ENCODE assay signal across 25 cellular contexts in genomic region chr13:43831088-43831487, GRCh38. TPM values are rescaled to one million over a fixed set of nuclear protein-coding genes. Genes with fewer than 3 reads are reported as not detected.
DNase-seq lines count a peak whose midpoint lies in the region; ATAC-seq and TF ChIP-seq lines count a peak whose summit lies in the region.
"Had no signal": no experiment of that assay in that cellular context is flagged by ENCODE, and none has a peak within 500 bp of the region (broad histone marks: within the 10 kb centered on the region; RNA-seq: fewer than 3 reads in every experiment).

No MANE protein-coding gene starts in this region.

- no peaks in the 10 kb centered on the region for H3K27me3 Mint-ChIP-seq in chondrocyte (ENCODE audit: low read depth)
- peaks cover 12% of the 10 kb centered on the region for H3K27me3 Mint-ChIP-seq in activated naive CD4-positive, alpha-beta T cell treated with anti-CD3 and anti-CD28 coated beads for 36 hours (ENCODE audit: low read depth)
- H3K27me3 Mint-ChIP-seq: IgD-negative memory B cell had no signal

- no peak overlapping the region for H3K4me3 ChIP-seq in AG10803 (ENCODE audit: low read length)
- H3K4me3 ChIP-seq in left lung, result no peak overlapping the region
- H3K4me3 ChIP-seq: cardiac muscle cell, GM23338, transverse colon had no signal

- peak; percentile 17 for ATAC-seq in left lung
- ATAC-seq: activated CD8-positive, alpha-beta T cell treated with anti-CD3 and anti-CD28 coated beads for 36 hours; GM23338; stimulated activated naive CD8-positive, alpha-beta T cell treated with anti-CD3 and anti-CD28 coated beads, Interleukin-15, Interleukin-2, amounts not matched to agents 100 U/mL and 50 U/mL, for 24 hours; WTC11 had no signal

- TF ChIP-seq CTCF in AG10803 (conservative IDR thresholded peaks at IDR 0.05; ENCODE audit: low read length) (no peak), left lung (IDR thresholded peaks at IDR 0.05) (no peak), chondrocyte (IDR thresholded peaks at IDR 0.05) (no peak)

- no peaks in the 10 kb centered on the region for H3K9me3 ChIP-seq in left lung
- H3K9me3 ChIP-seq: transverse colon had no signal

- no peaks in the 10 kb centered on the region for H3K36me3 ChIP-seq in left lung
- H3K36me3 ChIP-seq: cardiac muscle cell, transverse colon had no signal

- intact Hi-C loops in left lung (cut with DNase I), result no loop called here
- intact Hi-C loops in activated naive CD4-positive, alpha-beta T cell treated with anti-CD3 and anti-CD28 coated beads for 36 hours (cut with micrococcal nuclease), result no loop called here

- no peak overlapping the region for H3K4me3 Mint-ChIP-seq in chondrocyte (ENCODE audit: unreplicated experiment)
- no peak overlapping the region for H3K4me3 Mint-ChIP-seq in activated naive CD4-positive, alpha-beta T cell treated with anti-CD3 and anti-CD28 coated beads for 36 hours
- H3K4me3 Mint-ChIP-seq: activated CD8-positive, alpha-beta T cell treated with anti-CD3 and anti-CD28 coated beads for 36 hours; activated naive CD8-positive, alpha-beta T cell; CD8-positive, alpha-beta memory T cell; GM23338; IgD-negative memory B cell; WTC11 had no signal

- H3K27ac Mint-ChIP-seq in chondrocyte (ENCODE audit: unreplicated experiment), result no peak overlapping the region
- no peak overlapping the region for H3K27ac Mint-ChIP-seq in activated naive CD4-positive, alpha-beta T cell treated with anti-CD3 and anti-CD28 coated beads for 36 hours
- H3K27ac Mint-ChIP-seq: activated CD8-positive, alpha-beta T cell treated with anti-CD3 and anti-CD28 coated beads for 36 hours; activated naive CD8-positive, alpha-beta T cell; CD8-positive, alpha-beta memory T cell; GM23338; IgD-negative memory B cell; WTC11 had no signal

- no peaks in the 10 kb centered on the region for H3K27me3 ChIP-seq in left lung
- H3K27me3 ChIP-seq: cardiac muscle cell, transverse colon had no signal

- DNase-seq in AG10803 (ENCODE audit: low read depth) (peak; percentile 37), NCI-H226 (peak; percentile 61), dedifferentiated amniotic fluid mesenchymal stem cell (ENCODE audit: extremely low spot score) (peak; percentile 26), left lung (no peak), activated T-cell treated with anti-CD3 and anti-CD28 coated beads for 4 hours (no peak), HPDE6-E6E7 (ENCODE audit: extremely low spot score) (no peak), chondrocyte (ENCODE audit: low spot score) (no peak)
- DNase-seq in activated naive CD4-positive, alpha-beta T cell treated with anti-CD3 and anti-CD28 coated beads for 36 hours, result no peak
- DNase-seq: activated CD8-positive, alpha-beta T cell treated with anti-CD3 and anti-CD28 coated beads for 36 hours; activated T-cell treated with anti-CD3 and anti-CD28 coated beads, Interleukin-2, amount 50 U/mL, for 48 hours; CD8-positive, alpha-beta memory T cell; DMS79; foreskin melanocyte; kidney glomerular epithelial cell; NCI-H187 treated with DMSO at 0.1 percent for 48 hours; NCI-H524; retina; stimulated activated naive CD8-positive, alpha-beta T cell treated with anti-CD3 and anti-CD28 coated beads, Interleukin-15, Interleukin-2, amounts not matched to agents 100 U/mL and 50 U/mL, for 24 hours; T-helper 2 cell; transverse colon had no signal

- H3K36me3 Mint-ChIP-seq in chondrocyte (ENCODE audit: low read depth), result no peaks in the 10 kb centered on the region
- no peaks in the 10 kb centered on the region for H3K36me3 Mint-ChIP-seq in activated naive CD4-positive, alpha-beta T cell treated with anti-CD3 and anti-CD28 coated beads for 36 hours (ENCODE audit: low read depth)
- H3K36me3 Mint-ChIP-seq: activated naive CD8-positive, alpha-beta T cell; IgD-negative memory B cell; WTC11 had no signal

- H3K27ac ChIP-seq in left lung, result peak overlapping the region in 1 of 2 donors; percentile 34
- H3K27ac ChIP-seq: cardiac muscle cell, transverse colon had no signal

- peaks cover 22% of the 10 kb centered on the region for H3K4me1 Mint-ChIP-seq in chondrocyte (ENCODE audit: low read depth)
- no peaks in the 10 kb centered on the region for H3K4me1 Mint-ChIP-seq in activated naive CD4-positive, alpha-beta T cell treated with anti-CD3 and anti-CD28 coated beads for 36 hours (ENCODE audit: low read depth)
- H3K4me1 Mint-ChIP-seq: CD8-positive, alpha-beta memory T cell; GM23338; IgD-negative memory B cell; WTC11 had no signal

- peaks cover 4% of the 10 kb centered on the region for H3K9me3 Mint-ChIP-seq in chondrocyte (ENCODE audit: low read depth)
- H3K9me3 Mint-ChIP-seq in activated naive CD4-positive, alpha-beta T cell treated with anti-CD3 and anti-CD28 coated beads for 36 hours, result no peaks in the 10 kb centered on the region
- H3K9me3 Mint-ChIP-seq: activated CD8-positive, alpha-beta T cell treated with anti-CD3 and anti-CD28 coated beads for 36 hours; GM23338; IgD-negative memory B cell; WTC11 had no signal

- H3K4me1 ChIP-seq in left lung, result peaks cover 0 to 6% of the 10 kb centered on the region in 2 donors
- H3K4me1 ChIP-seq: transverse colon had no signal

- CTCF ChIA-PET in activated naive CD4-positive, alpha-beta T cell treated with anti-CD3 and anti-CD28 coated beads for 36 hours (lab: Charles Lee), result interaction anchor here (0.7 kb wide), 1 partner anchor 1065 kb away, joined by 3 read pairs; no protein-coding TSS in a partner anchor

RNA-seq across cellular contexts. Expression of gene ENOX1, which starts 44.3 kb away (rescaled TPM):
- total RNA-seq in left lung (1 to 10 TPM; 1.5 to 2.0 TPM), chondrocyte (2.0 to 6.1 TPM (median 2.3 TPM) in 3 replicates)
- total RNA-seq in activated naive CD4-positive, alpha-beta T cell treated with anti-CD3 and anti-CD28 coated beads for 36 hours, result under 1 TPM; 0.35 to 0.64 TPM

RNA-seq across cellular contexts. Expression of gene CCDC122, which starts 48.5 kb away (rescaled TPM):
- total RNA-seq in left lung (10 to 100 TPM in 1 of 2 donors, 1 to 10 TPM in 1; 8.0 to 10.6 TPM), chondrocyte (5.5 to 8.3 TPM (median 7.3 TPM) in 3 replicates)
- 1 to 10 TPM; 2.1 to 2.2 TPM for total RNA-seq in activated naive CD4-positive, alpha-beta T cell treated with anti-CD3 and anti-CD28 coated beads for 36 hours

RNA-seq across cellular contexts. Expression of gene LACC1, which starts 48.6 kb away (rescaled TPM):
- 10 to 100 TPM; 12.6 to 21.8 TPM for total RNA-seq in left lung
- 4.9 to 6.7 TPM (median 5.0 TPM) in 3 replicates for total RNA-seq in chondrocyte
- total RNA-seq in activated naive CD4-positive, alpha-beta T cell treated with anti-CD3 and anti-CD28 coated beads for 36 hours, result 1 to 10 TPM; 2.3 to 3.1 TPM

Comparison
In these comparisons a context has a peak if more than half of its experiments do, and no peak if none do; other contexts are left out.
1. DNase-seq: peak in AG10803 (single experiment), NCI-H226 (single experiment) and dedifferentiated amniotic fluid mesenchymal stem cell (single experiment); none in left lung (0 of 2), activated T-cell treated with anti-CD3 and anti-CD28 coated beads for 4 hours (single experiment), HPDE6-E6E7 (single experiment), chondrocyte (single experiment) and activated naive CD4-positive, alpha-beta T cell treated with anti-CD3 and anti-CD28 coated beads for 36 hours (single experiment).